25 cellular contexts compared by ENCODE assay signal in the genomic region with DNA sequence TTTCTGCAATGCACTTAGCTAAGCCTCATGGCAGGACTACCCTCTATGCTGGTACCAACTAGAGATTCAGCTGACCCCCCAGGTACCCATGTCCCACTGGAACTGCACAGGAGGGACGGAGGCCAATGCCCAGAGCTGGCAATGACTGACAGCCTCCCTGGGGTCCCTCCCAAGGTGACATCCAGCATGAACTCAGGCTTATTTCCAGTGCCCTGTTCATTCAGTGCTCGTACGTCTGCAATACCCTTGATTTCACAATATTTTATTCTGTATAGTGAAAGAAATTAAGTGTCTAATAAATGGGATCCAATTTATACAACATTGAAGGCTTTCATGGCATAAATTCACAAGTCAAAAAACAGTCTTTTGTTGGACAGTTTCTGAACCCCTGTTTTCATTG.
"Had no signal": no experiment of that assay in that cellular context is flagged by ENCODE, and none has a peak within 500 bp of the region (broad histone marks: within the 10 kb centered on the region; RNA-seq: fewer than 3 reads in every experiment).

No MANE protein-coding gene starts in this region.

- H3K9me3 ChIP-seq: body of pancreas, colonic mucosa, lower lobe of right lung, testis, transverse colon had no signal

- DNase-seq: activated CD4-positive, alpha-beta T cell treated with anti-CD3 and anti-CD28 coated beads for 4 hours; activated CD4-positive, alpha-beta T cell treated with anti-CD3 and anti-CD28 coated beads, Interleukin-2, amount 50 U/mL, for 4 hours; activated naive CD4-positive, alpha-beta T cell; activated T-cell treated with anti-CD3 and anti-CD28 coated beads for 4 hours; activated T-cell treated with anti-CD3 and anti-CD28 coated beads, Interleukin-2, amount 50 U/mL, for 72 hours; aorta; body of pancreas; cerebellar nuclear complex; colonic mucosa; effector memory CD4-positive, alpha-beta T cell; head of caudate nucleus; hypothalamus; immature natural killer cell; lower lobe of right lung; mesenchymal stem cell; stimulated activated CD4-positive, alpha-beta T cell treated with anti-CD3 and anti-CD28 coated beads, Interleukin-1b, Interleukin-23, amount 100 ng/mL, for 48 hours; stimulated activated CD4-positive, alpha-beta T cell treated with anti-CD3 and anti-CD28 coated beads, Interleukin-4, amount 100 ng/mL, for 4 hours; stimulated activated CD8-positive, alpha-beta memory T cell treated with anti-CD3 and anti-CD28 coated beads, Interleukin-4, amount 100 ng/mL, for 48 hours; stimulated activated naive CD4-positive, alpha-beta T cell treated with Interleukin-2 at 50 U/mL for 16 hours; testis; transverse colon had no signal

- H3K36me3 ChIP-seq: colonic mucosa, lower lobe of right lung, transverse colon had no signal

- H3K27me3 ChIP-seq: body of pancreas, colonic mucosa, testis, transverse colon had no signal

- ATAC-seq: activated naive CD4-positive, alpha-beta T cell treated with anti-CD3 and anti-CD28 coated beads, Interleukin-2, amount 50 U/mL, for 72 hours; activated T-cell treated with anti-CD3 and anti-CD28 coated beads, Interleukin-2, amount 50 U/mL, for 72 hours; body of pancreas; natural killer cell treated with Interleukin-12 subunit alpha and Interleukin-12 subunit beta and Interleukin-15 and Interleukin-18, amount 100 ng/mL, for 72 hours; sciatic nerve had no signal

- H3K27me3 Mint-ChIP-seq: natural killer cell treated with Interleukin-12 subunit alpha and Interleukin-12 subunit beta and Interleukin-15 and Interleukin-18, amount 100 ng/mL, for 72 hours had no signal

- H3K27ac ChIP-seq: body of pancreas, colonic mucosa, testis, transverse colon had no signal

- H3K4me1 ChIP-seq: testis had no signal

- H3K36me3 Mint-ChIP-seq: activated naive CD4-positive, alpha-beta T cell treated with anti-CD3 and anti-CD28 coated beads, Interleukin-2, amount 50 U/mL, for 72 hours; immature natural killer cell; natural killer cell treated with Interleukin-12 subunit alpha and Interleukin-12 subunit beta and Interleukin-15 and Interleukin-18, amount 100 ng/mL, for 72 hours had no signal

- H3K9me3 Mint-ChIP-seq: activated naive CD4-positive, alpha-beta T cell treated with anti-CD3 and anti-CD28 coated beads, Interleukin-2, amount 50 U/mL, for 72 hours; activated T-cell treated with anti-CD3 and anti-CD28 coated beads, Interleukin-2, amount 50 U/mL, for 72 hours; immature natural killer cell; natural killer cell treated with Interleukin-12 subunit alpha and Interleukin-12 subunit beta and Interleukin-15 and Interleukin-18, amount 100 ng/mL, for 72 hours had no signal

- H3K4me3 Mint-ChIP-seq: activated T-cell treated with anti-CD3 and anti-CD28 coated beads, Interleukin-2, amount 50 U/mL, for 72 hours; immature natural killer cell; natural killer cell treated with Interleukin-12 subunit alpha and Interleukin-12 subunit beta and Interleukin-15 and Interleukin-18, amount 100 ng/mL, for 72 hours had no signal

- H3K27ac Mint-ChIP-seq: activated naive CD4-positive, alpha-beta T cell treated with anti-CD3 and anti-CD28 coated beads, Interleukin-2, amount 50 U/mL, for 72 hours; activated T-cell treated with anti-CD3 and anti-CD28 coated beads, Interleukin-2, amount 50 U/mL, for 72 hours; immature natural killer cell had no signal

- H3K4me1 Mint-ChIP-seq: immature natural killer cell had no signal

- H3K4me3 ChIP-seq: body of pancreas, colonic mucosa, lower lobe of right lung, skin epidermis, testis, transverse colon had no signal
